12 cellular contexts compared by ENCODE assay signal in the genomic region with DNA sequence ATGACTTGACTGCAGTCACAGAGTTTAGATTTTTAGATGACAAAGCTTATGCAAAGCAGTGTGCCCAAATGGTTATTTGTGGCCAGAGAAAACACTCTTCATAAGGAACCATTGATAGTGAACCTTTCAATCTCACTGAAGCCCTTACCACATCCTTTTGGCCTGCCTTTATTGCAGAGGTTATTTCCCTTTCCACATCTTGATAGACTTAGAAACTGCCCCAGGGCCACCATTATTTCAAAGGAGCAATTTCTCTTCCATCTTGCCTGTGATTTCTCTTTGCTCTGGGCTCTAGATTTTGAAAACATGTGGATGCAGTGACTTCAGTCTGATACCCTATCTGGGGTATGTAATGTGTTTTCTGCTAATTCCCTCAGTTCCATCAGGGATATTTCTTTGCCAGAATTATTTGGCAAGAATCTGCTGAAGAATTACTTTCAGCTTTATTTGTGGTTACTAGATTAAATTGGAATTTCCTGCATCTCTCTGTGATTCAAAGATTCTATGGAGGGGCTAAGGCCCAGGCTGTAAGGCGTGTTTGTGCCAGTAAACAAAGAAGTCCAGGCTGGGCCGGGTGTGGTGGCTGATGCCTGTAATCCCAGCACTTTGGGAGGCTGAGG. TPM values are rescaled to one million over a fixed set of nuclear protein-coding genes. Genes with fewer than 3 reads are reported as not detected.
DNase-seq lines count a peak whose midpoint lies in the region; ATAC-seq and TF ChIP-seq lines count a peak whose summit lies in the region.
"Had no signal": no experiment of that assay in that cellular context is flagged by ENCODE, and none has a peak within 500 bp of the region (broad histone marks: within the 10 kb centered on the region; RNA-seq: fewer than 3 reads in every experiment).

No MANE protein-coding gene starts in this region.

- ATAC-seq in GM19463 (IDR thresholded peaks at IDR 0.05; ENCODE audit: unreplicated experiment): peak; percentile 99
- peak; percentile 96 for ATAC-seq in HG03103 (IDR thresholded peaks at IDR 0.05; ENCODE audit: low read depth, unreplicated experiment)

- TF ChIP-seq CTCF in choroid plexus epithelial cell (conservative IDR thresholded peaks at IDR 0.05; ENCODE audit: low read depth, low read length) (no peak), esophagus muscularis mucosa (IDR thresholded peaks at IDR 0.05) (no peak)

- intact Hi-C loops in esophagus muscularis mucosa (cut with DNase I): no loop called here

- no peak overlapping the region for H3K4me3 ChIP-seq in choroid plexus epithelial cell (ENCODE audit: low read depth, low read length)
- no peak overlapping the region for H3K4me3 ChIP-seq in esophagus muscularis mucosa

- no peak for TF ChIP-seq POLR2A in esophagus muscularis mucosa (IDR thresholded peaks at IDR 0.05; ENCODE audit: low read depth)

- DNase-seq in EH (ENCODE audit: low read depth): peak; percentile 89
- DNase-seq in choroid plexus epithelial cell (ENCODE audit: low read depth): peak; percentile 68
- DNase-seq in SKM-1 (lab: John Stamatoyannopoulos, UW; ENCODE audit: unreplicated experiment): no peak
- DNase-seq in activated CD4-positive, CD25-positive, alpha-beta regulatory T cell treated with anti-CD3 and anti-CD28 coated beads, Interleukin-2, amount 50 U/mL, for 72 hours: no peak
- DNase-seq in globus pallidus (ENCODE audit: low spot score): no peak
- no peak for DNase-seq in esophagus muscularis mucosa (ENCODE audit: extremely low spot score)
- DNase-seq: activated CD4-positive, alpha-beta T cell treated with anti-CD3 and anti-CD28 coated beads for 1 hour; NCI-H1694 treated with DMSO at 0.1 percent for 48 hours had no signal

- no peak for TF ChIP-seq EP300 in esophagus muscularis mucosa (IDR thresholded peaks at IDR 0.05)

- no peaks in the 10 kb centered on the region for H3K4me1 ChIP-seq in esophagus muscularis mucosa

- 39% methylated on average over 2 of the region's 2 CpGs for WGBS in esophagus muscularis mucosa

- no peaks in the 10 kb centered on the region for H3K9me3 ChIP-seq in esophagus muscularis mucosa

- no peak overlapping the region for H3K27ac ChIP-seq in esophagus muscularis mucosa (replicated peaks in 1 of 4)

- no peaks in the 10 kb centered on the region for H3K27me3 ChIP-seq in esophagus muscularis mucosa

- no peaks in the 10 kb centered on the region for H3K36me3 ChIP-seq in esophagus muscularis mucosa

RNA-seq across cellular contexts. Expression of a gene that starts 51.0 kb away (rescaled TPM):
- total RNA-seq in esophagus muscularis mucosa: not detected
- total RNA-seq: pulmonary artery endothelial cell, temporal lobe had no signal

Comparison
In these comparisons a context has a peak if more than half of its experiments do, and no peak if none do; other contexts are left out.
1. DNase-seq: peak in EH (single experiment) and choroid plexus epithelial cell (single experiment); none in SKM-1 (single experiment), activated CD4-positive, CD25-positive, alpha-beta regulatory T cell treated with anti-CD3 and anti-CD28 coated beads, Interleukin-2, amount 50 U/mL, for 72 hours (single experiment), globus pallidus (single experiment) and esophagus muscularis mucosa (single experiment).